14 cellular contexts compared by ENCODE assay signal in the genomic region with DNA sequence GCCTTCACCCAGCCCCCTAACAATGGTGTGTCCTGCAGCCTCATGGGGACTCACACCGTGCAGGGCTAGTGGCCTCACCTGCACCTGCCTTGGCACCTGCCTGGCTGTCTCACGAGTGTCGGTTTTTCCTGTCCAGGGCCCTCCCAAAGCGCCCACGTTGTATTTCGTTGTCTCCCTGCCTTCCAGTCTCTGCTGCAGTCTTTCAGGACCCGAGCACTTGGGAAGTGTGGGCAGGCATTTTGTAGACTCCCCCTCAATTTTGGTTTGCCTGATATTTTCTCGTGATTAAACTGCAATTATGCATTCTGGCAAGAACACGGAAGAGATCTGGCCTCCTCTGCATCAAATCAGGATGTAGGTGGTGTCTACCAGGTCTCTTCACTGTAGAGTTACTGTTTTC. TPM values are rescaled to one million over a fixed set of nuclear protein-coding genes. Genes with fewer than 3 reads are reported as not detected.
DNase-seq lines count a peak whose midpoint lies in the region; ATAC-seq and TF ChIP-seq lines count a peak whose summit lies in the region.
"Had no signal": no experiment of that assay in that cellular context is flagged by ENCODE, and none has a peak within 500 bp of the region (broad histone marks: within the 10 kb centered on the region; RNA-seq: fewer than 3 reads in every experiment).

No MANE protein-coding gene starts in this region.

- TF ChIP-seq CTCF in HEK293 (tag by site-specific recombination; IDR thresholded peaks at IDR 0.05): no peak
- no peak for TF ChIP-seq CTCF in WTC11 (IDR thresholded peaks at IDR 0.05)
- no peak for TF ChIP-seq CTCF in uterus (IDR thresholded peaks at IDR 0.05)
- no peak for TF ChIP-seq CTCF in GM23338 (conservative IDR thresholded peaks at IDR 0.05; ENCODE audit: low read depth in 2 of 2)

- H3K4me1 ChIP-seq in HEK293 (ENCODE audit: control insufficient read depth, insufficient read depth, low read length) (no peaks in the 10 kb centered on the region), uterus (no peaks in the 10 kb centered on the region), GM23338 (ENCODE audit: insufficient read depth) (no peaks in the 10 kb centered on the region)

- peak overlapping the region; percentile 56 for H3K27ac Mint-ChIP-seq in activated naive CD4-positive, alpha-beta T cell treated with anti-CD3 and anti-CD28 coated beads for 36 hours
- H3K27ac Mint-ChIP-seq in WTC11 (peak overlapping the region; percentile 14; the same call in 1 of the 2 replicates), GM23338 (no peak overlapping the region)

- peaks cover 7 to 33% of the 10 kb centered on the region in 2 experiments; a peak in 2 of 3 replicates for H3K36me3 ChIP-seq in HEK293 (ENCODE audit: control insufficient read depth in 2 of 2, insufficient read depth in 1 of 2, low read length in 2 of 2)
- H3K36me3 ChIP-seq in uterus: no peaks in the 10 kb centered on the region
- peaks cover 9% of the 10 kb centered on the region; the same call in 1 of the 2 replicates for H3K36me3 ChIP-seq in GM23338 (ENCODE audit: insufficient read depth)

- intact Hi-C loops in activated naive CD4-positive, alpha-beta T cell treated with anti-CD3 and anti-CD28 coated beads for 36 hours (cut with micrococcal nuclease): no loop called here
- intact Hi-C loops in posterior vena cava (cut with DNase I): no loop called here
- intact Hi-C loops in uterus (cut with DNase I; ENCODE audit: low total_unique reads): no loop called here

- no peaks in the 10 kb centered on the region for H3K27me3 Mint-ChIP-seq in activated naive CD4-positive, alpha-beta T cell treated with anti-CD3 and anti-CD28 coated beads for 36 hours (ENCODE audit: low read depth)
- H3K27me3 Mint-ChIP-seq in WTC11 (ENCODE audit: low read depth) (no peaks in the 10 kb centered on the region), GM23338 (ENCODE audit: insufficient read depth, low read depth, poor library complexity) (peaks cover 15% of the 10 kb centered on the region)

- POLR2A ChIA-PET in HEK293 (lab: Yijun Ruan, JAX) (no interaction called here), WTC11 (lab: Charles Lee) (no interaction called here)

- H3K36me3 Mint-ChIP-seq in activated naive CD4-positive, alpha-beta T cell treated with anti-CD3 and anti-CD28 coated beads for 36 hours (ENCODE audit: low read depth): peaks cover 15% of the 10 kb centered on the region
- peaks cover 24% of the 10 kb centered on the region for H3K36me3 Mint-ChIP-seq in WTC11
- peaks cover 22% of the 10 kb centered on the region for H3K36me3 Mint-ChIP-seq in GM23338 (ENCODE audit: low read depth)

- H3K9me2 ChIP-seq in GM23338 (ENCODE audit: insufficient read depth): no peaks in the 10 kb centered on the region

- no peaks in the 10 kb centered on the region for H3K27me3 ChIP-seq in uterus
- no peaks in the 10 kb centered on the region for H3K27me3 ChIP-seq in GM23338 (ENCODE audit: insufficient read depth)
- H3K27me3 ChIP-seq: BE2C had no signal

- H3K4me3 ChIP-seq in HEK293 (ENCODE audit: low read depth, low read length) (no peak overlapping the region), uterus (no peak overlapping the region), GM23338 (no peak overlapping the region)

- DNase-seq in activated naive CD4-positive, alpha-beta T cell treated with anti-CD3 and anti-CD28 coated beads for 36 hours: no peak
- DNase-seq in activated naive CD4-positive, alpha-beta T cell (lab: John Stamatoyannopoulos, UW): no peak
- DNase-seq in WTC11 (ENCODE audit: low spot score) (no peak), posterior vena cava (ENCODE audit: low spot score) (peak; percentile 62), uterus (no peak), GM23338 (ENCODE audit: low spot score) (no peak)
- DNase-seq: BE2C, GOT3, NCI-H1092, NCI-H1694, NCI-H446, NCI-H82, SIG-M5 had no signal

- H3F3A ChIP-seq in GM23338 (replicated peaks; ENCODE audit: low read depth): no peaks in the 10 kb centered on the region

- CTCF ChIA-PET in activated naive CD4-positive, alpha-beta T cell treated with anti-CD3 and anti-CD28 coated beads for 36 hours (lab: Charles Lee): no interaction called here
- CTCF ChIA-PET in HEK293 (lab: Yijun Ruan, JAX) (no interaction called here), WTC11 (lab: Charles Lee) (interaction anchor here (1.1 kb wide), 1 partner anchor 21 kb away, joined by 3 read pairs; no protein-coding TSS in a partner anchor)

- H3K27ac ChIP-seq in HEK293 (ENCODE audit: extremely low read depth, low read depth, low read length) (no peak overlapping the region), uterus (no peak overlapping the region), GM23338 (ENCODE audit: low read depth) (no peak overlapping the region)

- no peak overlapping the region for H2AFZ ChIP-seq in GM23338

- no peak overlapping the region for H3K4me3 Mint-ChIP-seq in activated naive CD4-positive, alpha-beta T cell treated with anti-CD3 and anti-CD28 coated beads for 36 hours
- H3K4me3 Mint-ChIP-seq in WTC11 (no peak overlapping the region), GM23338 (no peak overlapping the region)

- H3K9me3 ChIP-seq in HEK293 (ENCODE audit: control insufficient read depth, insufficient read depth, low read depth, low read length) (no peaks in the 10 kb centered on the region), uterus (no peaks in the 10 kb centered on the region)
- H3K9me3 ChIP-seq: BE2C had no signal

- H4K20me1 ChIP-seq in GM23338 (replicated peaks; ENCODE audit: insufficient read depth): peaks cover 4% of the 10 kb centered on the region

- H3K4me1 Mint-ChIP-seq in activated naive CD4-positive, alpha-beta T cell treated with anti-CD3 and anti-CD28 coated beads for 36 hours (ENCODE audit: low read depth): peaks cover 17% of the 10 kb centered on the region
- H3K4me1 Mint-ChIP-seq in WTC11: peaks cover 6% of the 10 kb centered on the region
- H3K4me1 Mint-ChIP-seq in GM23338: peaks cover 3% of the 10 kb centered on the region; the same call in 2 of the 3 replicates

- H3K4me2 ChIP-seq in GM23338: no peak overlapping the region

- ATAC-seq in WTC11 (no peak), GM23338 (no peak)

- no peak for TF ChIP-seq POLR2A in uterus (IDR thresholded peaks at IDR 0.05)

- H3K9me3 Mint-ChIP-seq in activated naive CD4-positive, alpha-beta T cell treated with anti-CD3 and anti-CD28 coated beads for 36 hours: no peaks in the 10 kb centered on the region
- no peaks in the 10 kb centered on the region for H3K9me3 Mint-ChIP-seq in WTC11
- H3K9me3 Mint-ChIP-seq in GM23338: peaks cover 4% of the 10 kb centered on the region; the same call in 1 of the 3 replicates

- H3K79me2 ChIP-seq in GM23338 (replicated peaks; ENCODE audit: insufficient read depth): no peaks in the 10 kb centered on the region

TF ChIP-seq in HEK293, 187 proteins besides CTCF, POLR2A, EP300 and RAD21:
- TF ChIP-seq ZNF391 (tag by site-specific recombination; IDR thresholded peaks at IDR 0.05; ENCODE audit: borderline replicate concordance, low read depth): no peak
- peak; percentile 51 for TF ChIP-seq EGR2 (tag by site-specific recombination; IDR thresholded peaks at IDR 0.05; ENCODE audit: low read depth)
- no peak for TF ChIP-seq ZNF791 (tag by site-specific recombination; IDR thresholded peaks at IDR 0.05)
- no peak for TF ChIP-seq ZNF138 (tag by site-specific recombination; IDR thresholded peaks at IDR 0.05; ENCODE audit: borderline replicate concordance)
- TF ChIP-seq ZFHX2 (tag by site-specific recombination; conservative IDR thresholded peaks at IDR 0.05): peak; percentile 50
- no peak for TF ChIP-seq ZNF366 (tag by site-specific recombination; conservative IDR thresholded peaks at IDR 0.05)

TF ChIP-seq in WTC11, 78 proteins besides CTCF, POLR2A, EP300 and RAD21 (continues in another document):
- no peak for TF ChIP-seq IRF2 (CRISPR knock-in tag; IDR thresholded peaks at IDR 0.05; ENCODE audit: borderline replicate concordance, low read depth)
- TF ChIP-seq, protein P1, sequence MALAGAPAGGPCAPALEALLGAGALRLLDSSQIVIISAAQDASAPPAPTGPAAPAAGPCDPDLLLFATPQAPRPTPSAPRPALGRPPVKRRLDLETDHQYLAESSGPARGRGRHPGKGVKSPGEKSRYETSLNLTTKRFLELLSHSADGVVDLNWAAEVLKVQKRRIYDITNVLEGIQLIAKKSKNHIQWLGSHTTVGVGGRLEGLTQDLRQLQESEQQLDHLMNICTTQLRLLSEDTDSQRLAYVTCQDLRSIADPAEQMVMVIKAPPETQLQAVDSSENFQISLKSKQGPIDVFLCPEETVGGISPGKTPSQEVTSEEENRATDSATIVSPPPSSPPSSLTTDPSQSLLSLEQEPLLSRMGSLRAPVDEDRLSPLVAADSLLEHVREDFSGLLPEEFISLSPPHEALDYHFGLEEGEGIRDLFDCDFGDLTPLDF (CRISPR knock-in tag; IDR thresholded peaks at IDR 0.05): no peak

TF ChIP-seq in GM23338, 12 proteins besides CTCF, POLR2A, EP300 and RAD21 (continues in another document):
- no peak for TF ChIP-seq EZH2phosphoT487 (IDR thresholded peaks at IDR 0.05; ENCODE audit: unreplicated experiment)
- TF ChIP-seq, protein P2, sequence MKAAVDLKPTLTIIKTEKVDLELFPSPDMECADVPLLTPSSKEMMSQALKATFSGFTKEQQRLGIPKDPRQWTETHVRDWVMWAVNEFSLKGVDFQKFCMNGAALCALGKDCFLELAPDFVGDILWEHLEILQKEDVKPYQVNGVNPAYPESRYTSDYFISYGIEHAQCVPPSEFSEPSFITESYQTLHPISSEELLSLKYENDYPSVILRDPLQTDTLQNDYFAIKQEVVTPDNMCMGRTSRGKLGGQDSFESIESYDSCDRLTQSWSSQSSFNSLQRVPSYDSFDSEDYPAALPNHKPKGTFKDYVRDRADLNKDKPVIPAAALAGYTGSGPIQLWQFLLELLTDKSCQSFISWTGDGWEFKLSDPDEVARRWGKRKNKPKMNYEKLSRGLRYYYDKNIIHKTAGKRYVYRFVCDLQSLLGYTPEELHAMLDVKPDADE (IDR thresholded peaks at IDR 0.05): no peak
- no peak for TF ChIP-seq ZNF114 (CRISPR knock-in tag; IDR thresholded peaks at IDR 0.05)
- no peak for TF ChIP-seq JUNB (IDR thresholded peaks at IDR 0.05; ENCODE audit: unreplicated experiment)
- no peak for TF ChIP-seq NANOG (IDR thresholded peaks at IDR 0.05; ENCODE audit: borderline replicate concordance)

RNA-seq across cellular contexts. Expression of a gene that starts 17.9 kb away (rescaled TPM):
- 10 to 100 TPM; 55.5 to 55.9 TPM for total RNA-seq in activated naive CD4-positive, alpha-beta T cell treated with anti-CD3 and anti-CD28 coated beads for 36 hours
- total RNA-seq in WTC11 (2021) (113 to 203 TPM (median 189 TPM) in 3 replicates), posterior vena cava (10 to 100 TPM; 20.1 to 26.8 TPM), uterus (100 to 1,000 TPM in 1 of 4 donors, 10 to 100 TPM in 3; 17.1 to 122 (median 31.6) TPM)
- 48.8 and 75.0 TPM in 2 replicates for total RNA-seq in GM23338 (2014; rRNA removed; shearing (Covaris generic))
- polyA plus RNA-seq in GM23338 (2016; fragmentation: Nextera tagmentation; extraction: Ambion mirVana): 41.1 and 46.3 TPM in 2 replicates
